8 cellular contexts compared by ENCODE assay signal in the genomic region with DNA sequence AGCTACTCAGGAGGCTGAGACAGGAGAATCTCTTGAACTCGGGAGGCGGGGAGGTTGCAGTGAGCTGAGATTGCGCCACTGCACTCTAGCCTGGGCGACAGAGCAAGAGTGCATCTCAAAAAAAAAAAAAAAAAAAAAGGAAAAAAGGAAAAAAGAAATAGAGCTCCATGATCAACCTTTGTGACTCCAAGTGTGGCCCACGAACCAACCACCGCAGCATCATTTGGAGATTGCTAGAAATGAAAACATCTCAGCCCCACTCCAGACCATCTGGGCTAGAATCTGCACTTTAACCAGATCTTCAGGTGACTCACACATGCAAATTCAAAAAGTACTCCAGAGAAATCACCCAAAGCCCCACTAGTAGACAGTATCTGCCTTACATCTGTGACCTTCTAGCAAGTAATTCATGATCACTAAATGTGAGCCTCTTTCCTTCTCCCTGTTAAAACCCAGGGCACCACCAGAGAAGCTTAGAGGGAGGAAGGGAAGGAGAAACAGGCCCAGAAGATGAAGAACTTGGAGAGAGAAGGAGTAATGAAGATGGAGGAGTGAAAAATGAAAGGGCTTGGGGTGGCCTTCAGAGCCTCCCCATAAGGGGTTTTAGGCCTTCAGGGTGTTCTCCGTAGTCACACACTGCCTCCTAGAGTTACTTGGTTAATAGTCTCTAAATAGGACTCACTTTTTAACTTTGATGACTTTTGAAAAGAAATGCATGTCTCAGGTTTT.
A peak's percentile ranks its signal among the peaks of the same experiment; 100 is the strongest.
DNase-seq lines count a peak whose midpoint lies in the region; ATAC-seq, FAIRE-seq and TF ChIP-seq lines count a peak whose summit lies in the region.

No MANE protein-coding gene starts in this region.

- TF ChIP-seq RAD21 in GM12878 (IDR thresholded peaks at IDR 0.05; ENCODE audit: insufficient read depth, low read depth, low read length): peak; percentile 69

- intact Hi-C loops in CD4-positive, alpha-beta T cell (cut with DNase I, micrococcal nuclease): loop anchor here (1.0 to 10.0 kb wide), 6 partner anchors 72 to 699 kb away; a partner anchor contains a TSS
- intact Hi-C loops in Panc1 (cut with micrococcal nuclease; ENCODE audit: unreplicated experiment) (no loop called here), GM12878 (cut with micrococcal nuclease; ENCODE audit: unreplicated experiment) (loop anchor here (1.0 kb wide), 2 partner anchors 129 to 298 kb away; no protein-coding TSS in a partner anchor)

- TF ChIP-seq EP300 in GM12878 (IDR thresholded peaks at IDR 0.05; ENCODE audit: borderline replicate concordance in 1 of 2, control insufficient read depth in 1 of 2, low read depth in 2 of 2, low read length in 2 of 2): no peak

- peak; percentile 66 for TF ChIP-seq CTCF in CD4-positive, alpha-beta T cell (IDR thresholded peaks at IDR 0.05)
- peak; percentile 59; the same call in 1 of the 2 replicates for TF ChIP-seq CTCF in Panc1 (IDR thresholded peaks at IDR 0.05)
- peak; percentile 33 to 54 (median 52); a peak in 4 of 6 replicates for TF ChIP-seq CTCF in GM12878 (IDR thresholded peaks at IDR 0.05 in 2 of 3, conservative IDR thresholded peaks at IDR 0.05 in 1 of 3; ENCODE audit: control insufficient read depth in 2 of 3, extremely low read depth in 1 of 3, insufficient read depth in 1 of 3, low read depth in 3 of 3, low read length in 3 of 3)
- peak; percentile 26 for TF ChIP-seq CTCF in lung (IDR thresholded peaks at IDR 0.05; ENCODE audit: control extremely low read depth, extremely low read depth)

- no peaks in the 10 kb centered on the region for H3K27me3 ChIP-seq in CD4-positive, alpha-beta T cell (ENCODE audit: control insufficient read depth, insufficient read depth, low read length)
- H3K27me3 ChIP-seq in Panc1 (ENCODE audit: control insufficient read depth, insufficient read depth, low read length): no peaks in the 10 kb centered on the region
- no peaks in the 10 kb centered on the region; a peak in 2 of 4 replicates for H3K27me3 ChIP-seq in GM12878 (replicated peaks in 1 of 2; ENCODE audit: control insufficient read depth in 2 of 2, insufficient read depth in 2 of 2, low read length in 1 of 2)
- no peaks in the 10 kb centered on the region for H3K27me3 ChIP-seq in lung (ENCODE audit: control insufficient read depth, insufficient read depth)

- FAIRE-seq in GM12878 (lab: Jason Lieb, UNC): peak; percentile 47

- in situ Hi-C loops in Panc1 (cut with HindIII; ENCODE audit: low pct_unique_long_range_greater_than_20kb, low sequenced_read_pairs): no loop called here
- in situ Hi-C loops in GM12878 (cut with MboI): no loop called here

- WGBS in GM12878 (ENCODE audit: insufficient coverage, insufficient replicate concordance, low lambda C conversion rate, missing lambda C conversion rate): 50% methylated on average over 7 of the region's 7 CpGs
- 74 to 80% methylated on average over 7 of the region's 7 CpGs for WGBS in lung, 2 donors

- BruUV-seq in Panc1 (replicated peaks; lab: Mats Ljungman, UMichigan) (no TSS peak), GM12878 (replicated peaks; lab: Mats Ljungman, UMichigan) (no TSS peak)

- no peak overlapping the region for H3K4me3 ChIP-seq in Panc1 (ENCODE audit: low read depth in 2 of 2, low read length in 2 of 2)
- H3K4me3 ChIP-seq in GM12878: no peak overlapping the region
- no peak overlapping the region for H3K4me3 ChIP-seq in lung

- SMC1A ChIA-PET in GM12878 (lab: Charles Lee; ENCODE audit: uncharacterized antibody, unreplicated experiment): interaction anchor here (0.6 to 1.5 kb wide), 5 partner anchors 11 to 301 kb away, joined by 3 to 5 read pairs (median 3); no protein-coding TSS in a partner anchor

- CTCF ChIA-PET in CD4-positive, alpha-beta T cell (lab: Charles Lee): interaction anchor here (0.7 to 1.2 kb wide), 3 partner anchors 73 to 177 kb away, joined by 3 to 4 read pairs (median 3); no protein-coding TSS in a partner anchor
- CTCF ChIA-PET in Panc1 (lab: Charles Lee) (no interaction called here), GM12878 (lab: Yijun Ruan, JAX) (interaction anchor here (0.7 to 1.8 kb wide), 6 partner anchors 8 to 658 kb away, joined by 3 to 6 read pairs (median 4); no protein-coding TSS in a partner anchor)

- H3K9me3 ChIP-seq in CD4-positive, alpha-beta T cell (ENCODE audit: control insufficient read depth, low read length): no peaks in the 10 kb centered on the region
- H3K9me3 ChIP-seq in Panc1 (ENCODE audit: control insufficient read depth, insufficient read depth, low read depth, low read length) (no peaks in the 10 kb centered on the region), GM12878 (replicated peaks; ENCODE audit: control insufficient read depth, insufficient read depth, low read length) (no peaks in the 10 kb centered on the region), lung (ENCODE audit: control insufficient read depth in 2 of 2, insufficient read depth in 1 of 2, low read length in 1 of 2) (no peaks in the 10 kb centered on the region)

- no peak overlapping the region; the same call in 1 of the 2 replicates for H2AFZ ChIP-seq in GM12878 (ENCODE audit: control insufficient read depth, low read depth, low read length)

- no peaks in the 10 kb centered on the region for H3K4me1 ChIP-seq in Panc1 (ENCODE audit: control insufficient read depth, insufficient read depth, low read length)
- H3K4me1 ChIP-seq in GM12878 (ENCODE audit: control insufficient read depth, insufficient read depth, low read length): no peaks in the 10 kb centered on the region
- H3K4me1 ChIP-seq in lung (ENCODE audit: control insufficient read depth in 2 of 2, insufficient read depth in 2 of 2, low read length in 2 of 2): peaks cover 0 to 2% of the 10 kb centered on the region in 2 donors

- no peaks in the 10 kb centered on the region for H3K36me3 Mint-ChIP-seq in CD4-positive, alpha-beta T cell (ENCODE audit: low read depth)

- no peaks in the 10 kb centered on the region; the same call in 1 of the 2 replicates for H4K20me1 ChIP-seq in GM12878 (ENCODE audit: control insufficient read depth, insufficient read depth)

- no peaks in the 10 kb centered on the region for H3K27me3 Mint-ChIP-seq in CD4-positive, alpha-beta T cell

- no peaks in the 10 kb centered on the region for H3K9me3 Mint-ChIP-seq in CD4-positive, alpha-beta T cell

- POLR2A ChIA-PET in CD4-positive, alpha-beta T cell (lab: Charles Lee): interaction anchor here (0.6 to 3.8 kb wide), 4 partner anchors 55 to 128 kb away, joined by 3 to 27 read pairs (median 5); a partner anchor contains a TSS
- POLR2A ChIA-PET in Panc1 (lab: Charles Lee): interaction anchor here (0.6 to 0.7 kb wide), 2 partner anchors 9 to 78 kb away, joined by 4 to 5 read pairs; no protein-coding TSS in a partner anchor
- POLR2A ChIA-PET in GM12878 (lab: Charles Lee): interaction anchor here (0.6 kb wide), 2 partner anchors 83 to 575 kb away, joined by 3 to 4 read pairs; no protein-coding TSS in a partner anchor

- no peak overlapping the region for H3K4me3 Mint-ChIP-seq in CD4-positive, alpha-beta T cell

- no peak overlapping the region for H3K4me2 ChIP-seq in GM12878 (ENCODE audit: control insufficient read depth, insufficient read depth)

- peaks cover 6% of the 10 kb centered on the region for H3K4me1 Mint-ChIP-seq in CD4-positive, alpha-beta T cell (ENCODE audit: low read depth)

- no peak for TF ChIP-seq POLR2A in GM12878 (IDR thresholded peaks at IDR 0.05; ENCODE audit: low read depth, low read length)

- ATAC-seq in CD4-positive, alpha-beta T cell (ENCODE audit: poor library complexity): peak; percentile 95
- peak; percentile 60 for ATAC-seq in GM21390 (IDR thresholded peaks at IDR 0.05; ENCODE audit: unreplicated experiment)
- ATAC-seq in Panc1: no peak
- peak; percentile 81 for ATAC-seq in GM12878
- ATAC-seq in lung (ENCODE audit: insufficient read depth, low FRiP score): no peak
- ATAC-seq in GM19455 (IDR thresholded peaks at IDR 0.05; ENCODE audit: unreplicated experiment): no peak

- peak overlapping the region; percentile 21 for H3K27ac Mint-ChIP-seq in CD4-positive, alpha-beta T cell

- DNase-seq in CD4-positive, alpha-beta T cell: peak in 9 of 10 experiments; percentile 7 to 47 (median 21)
- DNase-seq in Panc1 (ENCODE audit: low read depth, low spot score): no peak
- peak; percentile 11 for DNase-seq in GM12878 (ENCODE audit: low read depth, low spot score)
- no peak for DNase-seq in lung (ENCODE audit: low spot score)
- no peak for DNase-seq in kidney glomerular epithelial cell (lab: John Stamatoyannopoulos, UW)
- no peak for DNase-seq in dedifferentiated amniotic fluid mesenchymal stem cell (ENCODE audit: extremely low spot score)

- H3K9ac ChIP-seq in GM12878 (ENCODE audit: control insufficient read depth, insufficient read depth, low read length): no peak overlapping the region

- RAD21 ChIA-PET in GM12878 (lab: Charles Lee; ENCODE audit: unreplicated experiment): interaction anchor here (0.7 to 1.1 kb wide), 3 partner anchors 302 to 702 kb away, joined by 3 read pairs; no protein-coding TSS in a partner anchor

- H3K27ac ChIP-seq in CD4-positive, alpha-beta T cell (ENCODE audit: low read depth, low read length): no peak overlapping the region
- H3K27ac ChIP-seq in Panc1 (ENCODE audit: low read length) (no peak overlapping the region), GM12878 (ENCODE audit: control insufficient read depth, insufficient read depth) (no peak overlapping the region), lung (ENCODE audit: low read depth in 1 of 2, low read length in 1 of 2) (no peak overlapping the region)

- no peaks in the 10 kb centered on the region for H3K36me3 ChIP-seq in Panc1 (ENCODE audit: control insufficient read depth, insufficient read depth, low read length)
- no peaks in the 10 kb centered on the region for H3K36me3 ChIP-seq in GM12878 (ENCODE audit: control insufficient read depth in 2 of 2, insufficient read depth in 2 of 2, low read length in 1 of 2)
- no peaks in the 10 kb centered on the region for H3K36me3 ChIP-seq in lung (ENCODE audit: control insufficient read depth in 2 of 2, insufficient read depth in 2 of 2, low read length in 2 of 2)

- no peaks in the 10 kb centered on the region for H3K79me2 ChIP-seq in GM12878 (ENCODE audit: control insufficient read depth, insufficient read depth, low read length)

TF ChIP-seq in GM12878, 131 proteins besides CTCF, POLR2A, EP300 and RAD21:
- peak; percentile 50; the same call in 1 of the 2 replicates for TF ChIP-seq SMC3 (IDR thresholded peaks at IDR 0.05; ENCODE audit: borderline replicate concordance, low read length)
- no peak for TF ChIP-seq SPI1 (IDR thresholded peaks at IDR 0.05; ENCODE audit: borderline replicate concordance, insufficient read depth, low read depth, low read length)
- TF ChIP-seq, protein P1, sequence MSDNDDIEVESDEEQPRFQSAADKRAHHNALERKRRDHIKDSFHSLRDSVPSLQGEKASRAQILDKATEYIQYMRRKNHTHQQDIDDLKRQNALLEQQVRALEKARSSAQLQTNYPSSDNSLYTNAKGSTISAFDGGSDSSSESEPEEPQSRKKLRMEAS (IDR thresholded peaks at IDR 0.05; ENCODE audit: low read depth, low read length): no peak
- TF ChIP-seq MYB (IDR thresholded peaks at IDR 0.05; ENCODE audit: borderline replicate concordance, low read depth, low read length): no peak

Comparison
In these comparisons a context has a peak if more than half of its experiments do, and no peak if none do; other contexts are left out.
1. ATAC-seq: peak in CD4-positive, alpha-beta T cell (single experiment), GM21390 (single experiment) and GM12878 (single experiment); none in Panc1 (single experiment), lung (single experiment) and GM19455 (single experiment).
2. DNase-seq: peak in CD4-positive, alpha-beta T cell (9 of 10) and GM12878 (single experiment); none in Panc1 (single experiment), lung (single experiment), kidney glomerular epithelial cell (single experiment) and dedifferentiated amniotic fluid mesenchymal stem cell (single experiment).
3. Peak in every context shown above with its lines, with median percentiles within 50 percentile points of each other: CTCF ChIP-seq.